In genomic region chr15:60704717-60705116, GRCh38 we compare ENCODE assay signal across 1 cellular context.
TF ChIP-seq lines count a peak whose summit lies in the region.

No MANE protein-coding gene starts in this region.

TF ChIP-seq in IMR-90, 13 proteins besides CTCF, POLR2A, EP300 and RAD21 (continued from another document):
- TF ChIP-seq SMC3 (IDR thresholded peaks at IDR 0.05; ENCODE audit: low read depth, low read length) (no peak), RCOR1 (IDR thresholded peaks at IDR 0.05; ENCODE audit: insufficient replicate concordance, low read length) (no peak), MXI1 (IDR thresholded peaks at IDR 0.05; ENCODE audit: borderline replicate concordance, low read depth, low read length) (no peak), RFX5 (IDR thresholded peaks at IDR 0.05; ENCODE audit: low read depth, low read length) (no peak), ELK1 (IDR thresholded peaks at IDR 0.05; ENCODE audit: borderline replicate concordance, low read depth, low read length) (no peak), FOS (IDR thresholded peaks at IDR 0.05; ENCODE audit: low read depth, low read length) (no peak)
